Comparison of ENCODE assay signal across 27 cellular contexts in the genomic region with DNA sequence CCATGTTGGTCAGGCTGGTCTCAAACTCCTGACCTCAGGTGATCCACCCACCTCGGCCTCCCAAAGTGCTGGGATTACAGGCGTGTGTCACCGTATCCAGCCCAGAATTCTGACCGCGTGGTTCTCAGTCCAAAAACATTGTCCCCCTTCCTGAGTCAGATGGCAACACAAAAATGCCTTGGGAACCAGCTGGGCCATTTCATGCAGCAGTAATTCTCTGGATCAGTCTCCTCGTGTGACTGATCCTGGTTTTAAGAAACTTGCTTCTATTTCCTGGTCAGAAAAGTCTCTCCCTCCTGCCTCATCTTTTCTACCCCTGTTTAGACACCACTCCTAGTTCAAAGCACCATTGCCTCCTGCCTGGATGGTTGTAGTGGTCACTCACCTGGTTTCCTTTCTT.
"Had no signal": no experiment of that assay in that cellular context is flagged by ENCODE, and none has a peak within 500 bp of the region (broad histone marks: within the 10 kb centered on the region; RNA-seq: fewer than 3 reads in every experiment).

No MANE protein-coding gene starts in this region.

- H3K27ac ChIP-seq: neural progenitor cell, parathyroid adenoma, psoas muscle, right lobe of liver, sigmoid colon, stomach, thoracic aorta, thyroid gland, tibial nerve, upper lobe of left lung, vagina had no signal

- H3K9me3 ChIP-seq: ovary, right lobe of liver, thoracic aorta, thyroid gland, vagina had no signal

- ATAC-seq: psoas muscle; right cardiac atrium; right lobe of liver; stimulated activated effector memory CD8-positive, alpha-beta T cell treated with anti-CD3 and anti-CD28 coated beads, Interleukin-12 subunit alpha, Interleukin-12 subunit beta, amount 100 ng/mL, for 72 hours; stimulated activated naive B cell treated with anti-CD40 and anti-IgM and Interleukin-4, amounts not matched to agents 10 μg/mL and 1 μg/mL and 100 μg/mL, for 72 hours had no signal

- H3K27me3 ChIP-seq: neural progenitor cell, ovary, right lobe of liver, thyroid gland, tibial nerve, upper lobe of left lung, vagina had no signal

- H3K27ac Mint-ChIP-seq: nephron; neural progenitor cell; progenitor cell of endocrine pancreas; stimulated activated effector memory CD8-positive, alpha-beta T cell treated with anti-CD3 and anti-CD28 coated beads, Interleukin-12 subunit alpha, Interleukin-12 subunit beta, amount 100 ng/mL, for 72 hours; stimulated activated naive B cell treated with anti-CD40 and anti-IgM and Interleukin-4, amounts not matched to agents 10 μg/mL and 1 μg/mL and 100 μg/mL, for 72 hours; stimulated activated naive CD8-positive, alpha-beta T cell treated with anti-CD3 and anti-CD28 coated beads, Interleukin-15, Interleukin-2, amounts not matched to agents 100 ng/mL and 50 ng/mL, for 24 hours had no signal

- H3K4me3 Mint-ChIP-seq: nephron; neural progenitor cell; stimulated activated effector memory CD8-positive, alpha-beta T cell treated with anti-CD3 and anti-CD28 coated beads, Interleukin-12 subunit alpha, Interleukin-12 subunit beta, amount 100 ng/mL, for 72 hours; stimulated activated naive B cell treated with anti-CD40 and anti-IgM and Interleukin-4, amounts not matched to agents 10 μg/mL and 1 μg/mL and 100 μg/mL, for 72 hours; stimulated activated naive CD8-positive, alpha-beta T cell treated with anti-CD3 and anti-CD28 coated beads, Interleukin-15, Interleukin-2, amounts not matched to agents 100 ng/mL and 50 ng/mL, for 24 hours had no signal

- H3K4me1 ChIP-seq: neural progenitor cell, parathyroid adenoma, psoas muscle, right lobe of liver, thyroid gland, tibial nerve, upper lobe of left lung, vagina had no signal

- H3K4me1 Mint-ChIP-seq: nephron; neural progenitor cell; stimulated activated effector memory CD8-positive, alpha-beta T cell treated with anti-CD3 and anti-CD28 coated beads, Interleukin-12 subunit alpha, Interleukin-12 subunit beta, amount 100 ng/mL, for 72 hours; stimulated activated naive B cell treated with anti-CD40 and anti-IgM and Interleukin-4, amounts not matched to agents 10 μg/mL and 1 μg/mL and 100 μg/mL, for 72 hours had no signal

- H3K36me3 Mint-ChIP-seq: neural progenitor cell; stimulated activated effector memory CD8-positive, alpha-beta T cell treated with anti-CD3 and anti-CD28 coated beads, Interleukin-12 subunit alpha, Interleukin-12 subunit beta, amount 100 ng/mL, for 72 hours; stimulated activated naive B cell treated with anti-CD40 and anti-IgM and Interleukin-4, amounts not matched to agents 10 μg/mL and 1 μg/mL and 100 μg/mL, for 72 hours had no signal

- H3K4me3 ChIP-seq: neural progenitor cell, ovary, psoas muscle, right lobe of liver, sigmoid colon, stomach, thoracic aorta, thyroid gland, tibial nerve, upper lobe of left lung, vagina had no signal

- H3K27me3 Mint-ChIP-seq: progenitor cell of endocrine pancreas had no signal

- H3K36me3 ChIP-seq: neural progenitor cell, ovary, right lobe of liver, sigmoid colon, stomach, thoracic aorta, thyroid gland, tibial nerve, upper lobe of left lung, vagina had no signal

- DNase-seq: occipital lobe; ovary; posterior cingulate gyrus; psoas muscle; right cardiac atrium; right lobe of liver; sigmoid colon; small intestine; stimulated activated CD4-positive, alpha-beta T cell treated with anti-CD3 and anti-CD28 coated beads, Interleukin-15, amount 100 ng/mL, for 24 hours; stimulated activated CD4-positive, alpha-beta T cell treated with anti-CD3 and anti-CD28 coated beads, Interleukin-2, amount 100 ng/mL, for 24 hours; stimulated activated CD4-positive, alpha-beta T cell treated with anti-CD3 and anti-CD28 coated beads, Interleukin-2, amount 100 ng/mL, for 48 hours; stimulated activated CD4-positive, alpha-beta T cell treated with anti-CD3 and anti-CD28 coated beads, Interleukin-4, amount 100 ng/mL, for 24 hours; stimulated activated naive B cell treated with anti-CD40 and anti-IgM and Interleukin-4, amounts not matched to agents 10 μg/mL and 1 μg/mL and 100 μg/mL, for 72 hours; stimulated activated naive CD4-positive, alpha-beta T cell treated with Interleukin-2 at 50 U/mL for 16 hours; stomach; thyroid gland; trophoblast cell; upper lobe of left lung had no signal
